Comparison of ENCODE assay signal across 24 cellular contexts in the genomic region with DNA sequence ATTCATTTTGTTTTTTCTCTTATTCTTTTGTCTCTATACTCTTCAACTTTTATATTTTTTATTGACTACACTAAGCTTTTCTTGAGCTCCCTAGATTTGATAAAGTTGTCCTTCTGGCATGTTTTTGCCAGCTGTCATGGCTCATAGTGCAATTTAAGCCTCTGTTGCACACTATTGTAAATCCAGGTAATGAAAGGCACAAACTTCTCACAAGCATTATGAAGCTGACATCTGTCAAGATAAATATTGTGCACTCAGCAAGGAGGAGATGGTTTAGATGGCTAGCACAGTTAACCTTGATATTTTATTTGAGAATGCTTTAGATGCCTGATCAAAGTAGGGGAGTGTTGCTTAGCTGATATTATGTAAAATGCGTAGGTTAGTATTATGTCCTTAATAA.
DNase-seq lines count a peak whose midpoint lies in the region; FAIRE-seq and TF ChIP-seq lines count a peak whose summit lies in the region.
"Had no signal": no experiment of that assay in that cellular context is flagged by ENCODE, and none has a peak within 500 bp of the region (broad histone marks: within the 10 kb centered on the region; RNA-seq: fewer than 3 reads in every experiment).

No MANE protein-coding gene starts in this region.

- POLR2A ChIA-PET in OCI-LY7 (lab: Charles Lee), result no interaction called here

- H3K36me3 ChIP-seq in colonic mucosa (no peaks in the 10 kb centered on the region), OCI-LY7 (ENCODE audit: insufficient read depth, low read length) (no peaks in the 10 kb centered on the region), mesenchymal stem cell (ENCODE audit: control insufficient read depth in 1 of 2, insufficient read depth in 2 of 2, low read depth in 1 of 2, low read length in 2 of 2) (no peaks in the 10 kb centered on the region)
- H3K36me3 ChIP-seq: Peyer's patch had no signal

- no peak overlapping the region for H3K18ac ChIP-seq in mesenchymal stem cell (ENCODE audit: low read depth in 1 of 2, low read length in 2 of 2)

- H3K79me2 ChIP-seq in OCI-LY7 (ENCODE audit: insufficient read depth, low read depth, low read length), result no peaks in the 10 kb centered on the region

- peak overlapping the region; percentile 26 for H3K27ac ChIP-seq in colonic mucosa
- no peak overlapping the region for H3K27ac ChIP-seq in OCI-LY7 (ENCODE audit: low read depth, low read length, poor library complexity, severe bottlenecking)
- H3K27ac ChIP-seq in mesenchymal stem cell (ENCODE audit: low read length, poor library complexity, severe bottlenecking), result no peak overlapping the region
- H3K27ac ChIP-seq: HL-60, Peyer's patch had no signal

- no peaks in the 10 kb centered on the region for H3K27me3 ChIP-seq in colonic mucosa
- no peaks in the 10 kb centered on the region for H3K27me3 ChIP-seq in mesenchymal stem cell (ENCODE audit: control insufficient read depth in 1 of 2, insufficient read depth in 1 of 2, low read length in 2 of 2)
- H3K27me3 ChIP-seq: Peyer's patch had no signal

- H2BK15ac ChIP-seq in mesenchymal stem cell (ENCODE audit: low read depth, poor library complexity, severe bottlenecking), result no peak overlapping the region

- H2BK5ac ChIP-seq in mesenchymal stem cell (ENCODE audit: low read depth, low read length, poor library complexity, severe bottlenecking), result no peak overlapping the region

- DNase-seq in HT-29 (ENCODE audit: low spot score) (peak; percentile 69), NCI-H524 (lab: John Stamatoyannopoulos, UW) (peak; percentile 44 to 93), colonic mucosa (no peak), H54 (ENCODE audit: insufficient read length, low spot score) (no peak), OCI-LY7 (ENCODE audit: low spot score) (no peak), mesenchymal stem cell (no peak), islet precursor cell (no peak)
- DNase-seq: C1 segment of cervical spinal cord; CD4-positive, alpha-beta memory T cell; COR-L47; GOT3; Kasumi-1; MV-4-11; NCI-H1105; NCI-H1436 treated with DMSO at 0.1 percent for 48 hours; NCI-H1930; NCI-H2107; NCI-H446 treated with DMSO at 0.1 percent for 48 hours; NCI-H774; OCI-M1; SHP77 treated with DMSO at 0.1 percent for 48 hours had no signal

- no peaks in the 10 kb centered on the region for H4K20me1 ChIP-seq in OCI-LY7 (ENCODE audit: insufficient read depth, low read length)

- WGBS in mesenchymal stem cell, result no CpG with 5 or more reads among the region's 1 CpG

- TF ChIP-seq POLR2A in H54 (IDR thresholded peaks at IDR 0.05; ENCODE audit: low read depth, low read length), result no peak

- no peak for FAIRE-seq in H54 (lab: Jason Lieb, UNC)
- FAIRE-seq: GM18507 had no signal

- no peak overlapping the region for H3K4me2 ChIP-seq in OCI-LY7 (ENCODE audit: low read length)
- no peak overlapping the region for H3K4me2 ChIP-seq in mesenchymal stem cell (ENCODE audit: low read length, poor library complexity, severe bottlenecking)

- no peak overlapping the region for H2AK5ac ChIP-seq in mesenchymal stem cell (ENCODE audit: low read length, severe bottlenecking)

- no peak overlapping the region for H3K9ac ChIP-seq in colonic mucosa (ENCODE audit: low read depth in 2 of 2, low read length in 2 of 2)
- no peak overlapping the region for H3K9ac ChIP-seq in mesenchymal stem cell (ENCODE audit: low read length)

- H3K9me3 ChIP-seq in colonic mucosa (no peaks in the 10 kb centered on the region), OCI-LY7 (ENCODE audit: low read length) (no peaks in the 10 kb centered on the region), mesenchymal stem cell (ENCODE audit: control insufficient read depth, low read length) (no peaks in the 10 kb centered on the region)
- H3K9me3 ChIP-seq: Peyer's patch had no signal

- intact Hi-C loops in colonic mucosa (cut with DNase I) (no loop called here), OCI-LY7 (cut with micrococcal nuclease; ENCODE audit: unreplicated experiment) (no loop called here)

- H3K14ac ChIP-seq in mesenchymal stem cell (ENCODE audit: low read length in 2 of 2), result no peak overlapping the region

- no peak overlapping the region for H2AFZ ChIP-seq in OCI-LY7 (ENCODE audit: low read length)
- H2AFZ ChIP-seq in mesenchymal stem cell (ENCODE audit: low read depth, low read length), result no peak overlapping the region

- H4K91ac ChIP-seq in mesenchymal stem cell (ENCODE audit: low read length), result no peak overlapping the region

- BruUV-seq in OCI-LY7 (replicated peaks; lab: Mats Ljungman, UMichigan), result no TSS peak

- TF ChIP-seq CTCF in colonic mucosa (IDR thresholded peaks at IDR 0.05) (no peak), OCI-LY7 (conservative IDR thresholded peaks at IDR 0.05; ENCODE audit: low read length) (no peak)

- H3K4me1 ChIP-seq in colonic mucosa, result no peaks in the 10 kb centered on the region
- no peaks in the 10 kb centered on the region for H3K4me1 ChIP-seq in OCI-LY7 (ENCODE audit: insufficient read depth, low read length, poor library complexity, severe bottlenecking)
- H3K4me1 ChIP-seq in mesenchymal stem cell (ENCODE audit: control insufficient read depth, insufficient read depth, low read depth, low read length), result peaks cover 3% of the 10 kb centered on the region
- H3K4me1 ChIP-seq: Peyer's patch had no signal

- H4K8ac ChIP-seq in mesenchymal stem cell (ENCODE audit: low read length), result no peak overlapping the region

- no peaks in the 10 kb centered on the region for H3K9me2 ChIP-seq in OCI-LY7 (ENCODE audit: insufficient read depth, low read length)

- CTCF ChIA-PET in OCI-LY7 (lab: Charles Lee; ENCODE audit: unreplicated experiment), result no interaction called here

- no peaks in the 10 kb centered on the region for H3K79me1 ChIP-seq in mesenchymal stem cell (replicated peaks; ENCODE audit: low read length, poor library complexity, severe bottlenecking)

- H3K23ac ChIP-seq in mesenchymal stem cell (ENCODE audit: low read length in 2 of 2), result no peak overlapping the region

- H2BK120ac ChIP-seq in mesenchymal stem cell (ENCODE audit: low read depth, low read length), result no peak overlapping the region

- H2BK12ac ChIP-seq in mesenchymal stem cell (ENCODE audit: low read length in 2 of 2), result no peak overlapping the region

- no peak overlapping the region for H3K4me3 ChIP-seq in colonic mucosa
- H3K4me3 ChIP-seq in OCI-LY7 (ENCODE audit: low read depth, low read length, poor library complexity, severe bottlenecking), result no peak overlapping the region
- H3K4me3 ChIP-seq in mesenchymal stem cell (ENCODE audit: insufficient read depth in 1 of 2, low read depth in 1 of 2, low read length in 2 of 2), result no peak overlapping the region
- H3K4me3 ChIP-seq: Peyer's patch had no signal

- no peak overlapping the region for H3K4ac ChIP-seq in mesenchymal stem cell (ENCODE audit: low read depth in 1 of 2, low read length in 2 of 2)

Comparison
In these comparisons a context has a peak if more than half of its experiments do, and no peak if none do; other contexts are left out.
1. DNase-seq: peak in HT-29 (single experiment) and NCI-H524 (2 of 2); none in colonic mucosa (single experiment), H54 (single experiment), OCI-LY7 (single experiment), mesenchymal stem cell (single experiment) and islet precursor cell (single experiment).